Comparison of ENCODE assay signal across 13 cellular contexts in genomic region chr3:57326498-57326897, GRCh38. TPM values are rescaled to one million over a fixed set of nuclear protein-coding genes. Genes with fewer than 3 reads are reported as not detected.
"Had no signal": no experiment of that assay in that cellular context is flagged by ENCODE, and none has a peak within 500 bp of the region (broad histone marks: within the 10 kb centered on the region; RNA-seq: fewer than 3 reads in every experiment).

No MANE protein-coding gene starts in this region.

RNA-seq across cellular contexts. Expression of gene ASB14, which starts 34.0 kb away (rescaled TPM):
- total RNA-seq: subcutaneous adipose tissue, suprapubic skin, temporal lobe, thoracic aorta, thyroid gland, tibial nerve, transverse colon, upper lobe of right lung, ureter, vagina had no signal
- polyA plus RNA-seq: stomach, thymus, urinary bladder had no signal
